In the genomic region with DNA sequence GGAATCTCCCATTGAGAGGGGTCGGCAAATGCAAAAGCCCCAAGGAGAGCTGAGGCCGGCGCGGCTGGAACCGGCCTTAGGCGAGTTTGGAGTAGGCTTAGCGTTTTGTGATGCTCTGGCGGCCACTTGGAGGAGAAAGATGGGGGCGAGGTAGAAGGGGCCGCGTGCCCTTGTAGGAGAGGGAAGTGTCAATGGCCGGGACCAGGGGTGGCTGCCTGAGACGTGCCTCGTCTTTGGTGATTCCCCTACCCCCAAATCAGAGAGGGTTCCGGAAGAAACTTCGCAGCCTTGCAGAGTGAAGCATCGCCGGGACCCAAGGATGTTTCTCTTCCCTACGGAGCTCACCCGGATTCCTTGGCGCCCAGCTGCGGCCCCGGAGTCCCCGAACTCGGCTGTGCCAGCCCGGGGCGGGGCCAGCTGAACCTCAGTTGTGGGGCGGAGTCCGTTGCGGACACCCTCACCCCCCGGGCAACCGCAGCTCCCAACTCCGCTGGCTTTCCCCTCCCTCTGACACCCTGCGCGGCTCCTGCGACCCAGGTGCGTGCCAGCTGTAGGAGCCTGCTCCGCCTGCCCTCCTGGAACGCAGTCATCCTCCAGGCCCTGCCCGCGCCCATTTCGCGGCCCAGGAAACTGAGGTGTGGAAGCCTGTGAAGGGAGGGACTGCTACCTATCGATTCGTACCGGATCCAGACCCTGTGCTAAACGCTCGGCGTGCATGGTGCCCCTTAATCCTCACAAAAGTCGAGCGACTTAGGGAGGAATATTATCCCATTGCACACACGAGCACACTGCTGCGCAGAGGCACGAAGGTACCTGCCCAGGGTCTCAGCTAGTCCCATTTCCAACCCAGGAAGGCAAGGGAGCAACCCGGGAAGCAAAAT, we compare ENCODE assay signal across 15 cellular contexts. TPM values are rescaled to one million over a fixed set of nuclear protein-coding genes. Genes with fewer than 3 reads are reported as not detected.
DNase-seq lines count a peak whose midpoint lies in the region; ATAC-seq and TF ChIP-seq lines count a peak whose summit lies in the region.
"Had no signal": no experiment of that assay in that cellular context is flagged by ENCODE, and none has a peak within 500 bp of the region (broad histone marks: within the 10 kb centered on the region; RNA-seq: fewer than 3 reads in every experiment).

No MANE protein-coding gene starts in this region.

- H3K9ac ChIP-seq in iPS-15b (ENCODE audit: low read depth, low read length) = no peak overlapping the region

- no peak overlapping the region for H3K27ac Mint-ChIP-seq in activated naive CD8-positive, alpha-beta T cell
- H3K27ac Mint-ChIP-seq in activated naive CD8-positive, alpha-beta T cell treated with anti-CD3 and anti-CD28 coated beads, Interleukin-2, amount 50 U/mL, for 24 hours = no peak overlapping the region
- no peak overlapping the region for H3K27ac Mint-ChIP-seq in type B pancreatic cell

- H3K4me3 ChIP-seq in iPS-15b (ENCODE audit: low read depth, low read length) = peak overlapping the region; percentile 30
- H3K4me3 ChIP-seq: heart right ventricle had no signal

- no peak for ATAC-seq in activated naive CD8-positive, alpha-beta T cell treated with anti-CD3 and anti-CD28 coated beads, Interleukin-2, amount 50 U/mL, for 24 hours
- ATAC-seq in GM21526 (IDR thresholded peaks at IDR 0.05; ENCODE audit: low FRiP score, unreplicated experiment) = no peak
- ATAC-seq in HG03139 (IDR thresholded peaks at IDR 0.05; ENCODE audit: unreplicated experiment) = no peak
- ATAC-seq: heart right ventricle had no signal

- no peaks in the 10 kb centered on the region for H3K9me3 Mint-ChIP-seq in activated naive CD8-positive, alpha-beta T cell (ENCODE audit: low read depth)
- no peaks in the 10 kb centered on the region for H3K9me3 Mint-ChIP-seq in activated naive CD8-positive, alpha-beta T cell treated with anti-CD3 and anti-CD28 coated beads, Interleukin-2, amount 50 U/mL, for 24 hours
- no peaks in the 10 kb centered on the region for H3K9me3 Mint-ChIP-seq in type B pancreatic cell

- no peaks in the 10 kb centered on the region for H3K9me3 ChIP-seq in iPS-15b (ENCODE audit: control insufficient read depth, insufficient read depth, low read length)
- H3K9me3 ChIP-seq: heart right ventricle had no signal

- no peak for DNase-seq in activated naive CD8-positive, alpha-beta T cell treated with anti-CD3 and anti-CD28 coated beads, Interleukin-2, amount 50 U/mL, for 24 hours
- DNase-seq in NCI-H69 (lab: John Stamatoyannopoulos, UW) (peak; percentile 36), type B pancreatic cell (ENCODE audit: extremely low spot score, unreplicated experiment) (peak; percentile 66), iPS-NIHi7 (ENCODE audit: extremely low spot score) (no peak)
- DNase-seq: activated CD4-positive, alpha-beta T cell treated with anti-CD3 and anti-CD28 coated beads for 48 hours; amygdala; DMS153; heart right ventricle; NCI-H1048; NCI-H2171 treated with DMSO at 0.1 percent for 48 hours; T1000 had no signal

- H3K4me3 Mint-ChIP-seq in activated naive CD8-positive, alpha-beta T cell = peak overlapping the region; percentile 30
- H3K4me3 Mint-ChIP-seq in activated naive CD8-positive, alpha-beta T cell treated with anti-CD3 and anti-CD28 coated beads, Interleukin-2, amount 50 U/mL, for 24 hours = no peak overlapping the region
- H3K4me3 Mint-ChIP-seq in type B pancreatic cell = peak overlapping the region; percentile 30

- H3K36me3 ChIP-seq in iPS-15b (ENCODE audit: control insufficient read depth, insufficient read depth, low read length) = no peaks in the 10 kb centered on the region
- H3K36me3 ChIP-seq: heart right ventricle had no signal

- no peaks in the 10 kb centered on the region for H3K36me3 Mint-ChIP-seq in activated naive CD8-positive, alpha-beta T cell
- peaks cover 2% of the 10 kb centered on the region for H3K36me3 Mint-ChIP-seq in activated naive CD8-positive, alpha-beta T cell treated with anti-CD3 and anti-CD28 coated beads, Interleukin-2, amount 50 U/mL, for 24 hours (ENCODE audit: low read depth)
- no peaks in the 10 kb centered on the region for H3K36me3 Mint-ChIP-seq in type B pancreatic cell

- H3K4me1 Mint-ChIP-seq in activated naive CD8-positive, alpha-beta T cell (ENCODE audit: low read depth) = peaks cover 20% of the 10 kb centered on the region
- peaks cover 20% of the 10 kb centered on the region for H3K4me1 Mint-ChIP-seq in activated naive CD8-positive, alpha-beta T cell treated with anti-CD3 and anti-CD28 coated beads, Interleukin-2, amount 50 U/mL, for 24 hours
- peaks cover 36% of the 10 kb centered on the region for H3K4me1 Mint-ChIP-seq in type B pancreatic cell (ENCODE audit: unreplicated experiment)

- TF ChIP-seq CTCF in type B pancreatic cell (conservative IDR thresholded peaks at IDR 0.05) = no peak

- H3K27me3 ChIP-seq in iPS-15b (ENCODE audit: control insufficient read depth, insufficient read depth, low read length) = peaks cover 98% of the 10 kb centered on the region

- H3K4me1 ChIP-seq in iPS-15b (ENCODE audit: control insufficient read depth, insufficient read depth, low read length) = peaks cover 5% of the 10 kb centered on the region

- H3K27me3 Mint-ChIP-seq in activated naive CD8-positive, alpha-beta T cell = peaks cover 56% of the 10 kb centered on the region
- peaks cover 74% of the 10 kb centered on the region for H3K27me3 Mint-ChIP-seq in activated naive CD8-positive, alpha-beta T cell treated with anti-CD3 and anti-CD28 coated beads, Interleukin-2, amount 50 U/mL, for 24 hours
- peaks cover 5% of the 10 kb centered on the region for H3K27me3 Mint-ChIP-seq in type B pancreatic cell

RNA-seq across cellular contexts. Expression of a gene that starts 12.0 kb away (rescaled TPM):
- total RNA-seq in type B pancreatic cell (ENCODE audit: low replicate concordance) = 7.4 and 67.3 TPM in 2 replicates

Comparison
In these comparisons a context has a peak if more than half of its experiments do, and no peak if none do; other contexts are left out.
1. DNase-seq: peak in NCI-H69 (single experiment) and type B pancreatic cell (single experiment); none in activated naive CD8-positive, alpha-beta T cell treated with anti-CD3 and anti-CD28 coated beads, Interleukin-2, amount 50 U/mL, for 24 hours (single experiment) and iPS-NIHi7 (single experiment).